Comparison of ENCODE assay signal across 1 cellular context in genomic region chr22:20948989-20949388, GRCh38.
TF ChIP-seq lines count a peak whose summit lies in the region.

No MANE protein-coding gene starts in this region.

TF ChIP-seq in K562, 482 proteins besides CTCF, POLR2A, EP300 and RAD21:
- no peak for TF ChIP-seq ZNF282 (CRISPR knock-in tag; IDR thresholded peaks at IDR 0.05)
- TF ChIP-seq ZBTB9 (CRISPR knock-in tag; IDR thresholded peaks at IDR 0.05), result no peak
- TF ChIP-seq ZSCAN29 (IDR thresholded peaks at IDR 0.05), result no peak
- TF ChIP-seq ARHGAP35 (IDR thresholded peaks at IDR 0.05; ENCODE audit: partially characterized antibody), result peak; percentile 63
- TF ChIP-seq SUPT5H (IDR thresholded peaks at IDR 0.05), result 0 out of 2 replicates have a peak, but pooled peaks have one; percentile 48
- no peak for TF ChIP-seq ZNF197 (CRISPR knock-in tag; IDR thresholded peaks at IDR 0.05; ENCODE audit: low read depth)
- TF ChIP-seq SMARCE1 (IDR thresholded peaks at IDR 0.05), result no peak
- 0 out of 2 replicates have a peak, but pooled peaks have one; percentile 16 for TF ChIP-seq OTX1 (CRISPR knock-in tag; IDR thresholded peaks at IDR 0.05)
- no peak; the same call in 1 of the 2 replicates for TF ChIP-seq PTTG1 (tag; IDR thresholded peaks at IDR 0.05; ENCODE audit: low read depth)
- TF ChIP-seq BHLHE40 (IDR thresholded peaks at IDR 0.05; ENCODE audit: low read length), result no peak
- 0 out of 2 replicates have a peak, but pooled peaks have one; percentile 21 for TF ChIP-seq HLTF (IDR thresholded peaks at IDR 0.05)
- TF ChIP-seq NBN (IDR thresholded peaks at IDR 0.05; ENCODE audit: low read depth), result no peak
- no peak for TF ChIP-seq PREB (CRISPR knock-in tag; IDR thresholded peaks at IDR 0.05)
- 0 out of 2 replicates have a peak, but pooled peaks have one; percentile 39 for TF ChIP-seq ZNF740 (CRISPR knock-in tag; IDR thresholded peaks at IDR 0.05)
- no peak for TF ChIP-seq ZNF740 (tag; IDR thresholded peaks at IDR 0.05)
- 0 out of 2 replicates have a peak, but pooled peaks have one; percentile 22 for TF ChIP-seq ZNF263 (CRISPR knock-in tag; IDR thresholded peaks at IDR 0.05; ENCODE audit: borderline replicate concordance)
- TF ChIP-seq ETV1 (tag; conservative IDR thresholded peaks at IDR 0.05; ENCODE audit: low read depth), result no peak; the same call in 1 of the 2 replicates
- TF ChIP-seq SP1 (CRISPR knock-in tag; IDR thresholded peaks at IDR 0.05), result no peak
- TF ChIP-seq KLF1 (tag; IDR thresholded peaks at IDR 0.05), result 0 out of 2 replicates have a peak, but pooled peaks have one; percentile 43
- no peak for TF ChIP-seq ELF4 (CRISPR knock-in tag; IDR thresholded peaks at IDR 0.05)
- peak; percentile 32 for TF ChIP-seq NCOA4 (IDR thresholded peaks at IDR 0.05; ENCODE audit: partially characterized antibody)
- TF ChIP-seq ATF6 (CRISPR knock-in tag; IDR thresholded peaks at IDR 0.05), result no peak
- TF ChIP-seq ZNF217 (CRISPR knock-in tag; IDR thresholded peaks at IDR 0.05), result no peak
- peak; percentile 71 for TF ChIP-seq ZNF121 (CRISPR knock-in tag; conservative IDR thresholded peaks at IDR 0.05)
- TF ChIP-seq FOXJ2 (tag; IDR thresholded peaks at IDR 0.05), result 0 out of 2 replicates have a peak, but pooled peaks have one; percentile 42
- no peak for TF ChIP-seq HDAC6 (IDR thresholded peaks at IDR 0.05; ENCODE audit: low read depth, low read length)
- peak; percentile 50 for TF ChIP-seq RBM22 (IDR thresholded peaks at IDR 0.05; ENCODE audit: low read depth, low read length, poor library complexity, severe bottlenecking)
- no peak for TF ChIP-seq ATF7 (IDR thresholded peaks at IDR 0.05)
- TF ChIP-seq ZNF384 (IDR thresholded peaks at IDR 0.05; ENCODE audit: low read depth, low read length), result no peak
- no peak for TF ChIP-seq ZNF707 (CRISPR knock-in tag; conservative IDR thresholded peaks at IDR 0.05)
- no peak for TF ChIP-seq NCOR1 (IDR thresholded peaks at IDR 0.05)
- TF ChIP-seq, protein P1, sequence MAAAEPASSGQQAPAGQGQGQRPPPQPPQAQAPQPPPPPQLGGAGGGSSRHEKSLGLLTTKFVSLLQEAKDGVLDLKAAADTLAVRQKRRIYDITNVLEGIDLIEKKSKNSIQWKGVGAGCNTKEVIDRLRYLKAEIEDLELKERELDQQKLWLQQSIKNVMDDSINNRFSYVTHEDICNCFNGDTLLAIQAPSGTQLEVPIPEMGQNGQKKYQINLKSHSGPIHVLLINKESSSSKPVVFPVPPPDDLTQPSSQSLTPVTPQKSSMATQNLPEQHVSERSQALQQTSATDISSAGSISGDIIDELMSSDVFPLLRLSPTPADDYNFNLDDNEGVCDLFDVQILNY (CRISPR knock-in tag; IDR thresholded peaks at IDR 0.05), result no peak
- peak; percentile 11; the same call in 1 of the 2 replicates for TF ChIP-seq EHMT2 (IDR thresholded peaks at IDR 0.05)
- TF ChIP-seq MYBL2 (IDR thresholded peaks at IDR 0.05; ENCODE audit: low read depth), result no peak
- no peak for TF ChIP-seq MYBL2 (CRISPR knock-in tag; IDR thresholded peaks at IDR 0.05; ENCODE audit: borderline replicate concordance)
